In the genomic region with DNA sequence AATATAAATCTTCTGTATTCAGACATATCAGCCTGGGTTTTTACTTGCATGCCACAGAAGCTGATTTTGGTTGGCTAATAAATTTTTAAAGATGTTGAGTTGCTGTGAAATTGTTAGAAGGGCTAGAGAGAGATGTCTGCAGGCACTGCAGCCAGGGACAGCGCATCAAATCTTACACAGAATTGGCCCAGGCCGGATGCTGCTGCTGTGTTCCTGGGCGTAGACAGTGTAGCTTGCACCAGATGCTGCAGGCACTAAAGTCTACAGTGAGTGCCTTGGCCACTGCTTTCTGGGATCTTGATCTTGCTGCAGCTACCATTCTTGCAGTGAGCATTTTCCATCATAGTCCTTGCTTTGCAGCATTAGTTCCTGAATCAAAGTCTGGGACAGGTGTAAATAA, we compare ENCODE assay signal across 25 cellular contexts.
DNase-seq lines count a peak whose midpoint lies in the region; FAIRE-seq and TF ChIP-seq lines count a peak whose summit lies in the region.
"Had no signal": no experiment of that assay in that cellular context is flagged by ENCODE, and none has a peak within 500 bp of the region (broad histone marks: within the 10 kb centered on the region; RNA-seq: fewer than 3 reads in every experiment).

No MANE protein-coding gene starts in this region.

- H3K27ac Mint-ChIP-seq in activated T-helper 2 cell treated with anti-CD3 and anti-CD28 coated beads, Interferon-gamma antibody, Interleukin-2, Interleukin-4, amounts not matched to agents 10 μg/mL and 5 μg/mL and 100 μg/mL, durations not matched to agents 14 hours and 24 hours and 36 hours = no peak overlapping the region
- H3K27ac Mint-ChIP-seq: CD8-positive, alpha-beta memory T cell had no signal

- no peak overlapping the region for H3K4me3 ChIP-seq in PC-9
- H3K4me3 ChIP-seq: GM23248, K562, MG63 had no signal

- no peaks in the 10 kb centered on the region for H3K36me3 Mint-ChIP-seq in activated T-helper 2 cell treated with anti-CD3 and anti-CD28 coated beads, Interferon-gamma antibody, Interleukin-2, Interleukin-4, amounts not matched to agents 10 μg/mL and 5 μg/mL and 100 μg/mL, durations not matched to agents 14 hours and 24 hours and 36 hours (ENCODE audit: low read depth)

- no peak overlapping the region for H3K4me2 ChIP-seq in PC-9

- no TSS peak for BruUV-seq in PC-9 (replicated peaks; lab: Mats Ljungman, UMichigan)

- peaks cover 13% of the 10 kb centered on the region for H3F3A ChIP-seq in PC-9 (ENCODE audit: insufficient read depth, low read depth)

- CTCF ChIA-PET in PC-9 (lab: Charles Lee) = no interaction called here

- no peak for TF ChIP-seq CTCF in PC-9 (conservative IDR thresholded peaks at IDR 0.05)

- no peak overlapping the region for H3K4me3 Mint-ChIP-seq in activated T-helper 2 cell treated with anti-CD3 and anti-CD28 coated beads, Interferon-gamma antibody, Interleukin-2, Interleukin-4, amounts not matched to agents 10 μg/mL and 5 μg/mL and 100 μg/mL, durations not matched to agents 14 hours and 24 hours and 36 hours (ENCODE audit: low read depth)
- H3K4me3 Mint-ChIP-seq: CD8-positive, alpha-beta memory T cell had no signal

- no peaks in the 10 kb centered on the region for H3K4me1 Mint-ChIP-seq in activated T-helper 2 cell treated with anti-CD3 and anti-CD28 coated beads, Interferon-gamma antibody, Interleukin-2, Interleukin-4, amounts not matched to agents 10 μg/mL and 5 μg/mL and 100 μg/mL, durations not matched to agents 14 hours and 24 hours and 36 hours (ENCODE audit: low read depth)
- H3K4me1 Mint-ChIP-seq: CD8-positive, alpha-beta memory T cell had no signal

- peaks cover 28% of the 10 kb centered on the region for H3K27me3 Mint-ChIP-seq in activated T-helper 2 cell treated with anti-CD3 and anti-CD28 coated beads, Interferon-gamma antibody, Interleukin-2, Interleukin-4, amounts not matched to agents 10 μg/mL and 5 μg/mL and 100 μg/mL, durations not matched to agents 14 hours and 24 hours and 36 hours (ENCODE audit: low read depth)

- no peaks in the 10 kb centered on the region for H4K20me1 ChIP-seq in PC-9 (ENCODE audit: insufficient read depth)

- H3K27ac ChIP-seq in substantia nigra (ENCODE audit: low read depth, low read length, poor library complexity, severe bottlenecking) (peak overlapping the region; percentile 68), PC-9 (no peak overlapping the region)
- H3K27ac ChIP-seq: 22Rv1, C4-2B, GM23248 had no signal

- no peak overlapping the region for H2AFZ ChIP-seq in PC-9
- H2AFZ ChIP-seq: GM23248 had no signal

- DNase-seq in NCI-H1694 (lab: John Stamatoyannopoulos, UW) = peak; percentile 1
- DNase-seq in NCI-H1694 treated with DMSO at 0.1 percent for 48 hours (lab: John Stamatoyannopoulos, UW) = no peak
- DNase-seq in HTR-8/SVneo (ENCODE audit: insufficient read length, low spot score) = no peak
- peak; percentile 71 for DNase-seq in globus pallidus (ENCODE audit: low spot score)
- peak in 12 of 49 donors; percentile 17 to 61 (median 30) for DNase-seq in substantia nigra (lab: John Stamatoyannopoulos, UW)
- no peak for DNase-seq in PC-9
- DNase-seq in activated T-helper 2 cell treated with anti-CD3 and anti-CD28 coated beads, Interferon-gamma antibody, Interleukin-2, Interleukin-4, amounts not matched to agents 10 μg/mL and 5 μg/mL and 100 μg/mL, durations not matched to agents 14 hours and 24 hours and 36 hours (ENCODE audit: low spot score) = no peak
- DNase-seq in NCI-H446 treated with DMSO at 0.1 percent for 48 hours (lab: John Stamatoyannopoulos, UW) = no peak
- DNase-seq: Calu3; CD8-positive, alpha-beta memory T cell; DMS153; GM23248; HCEC 1CT; MG63; NCI-H1417 treated with DMSO at 0.1 percent for 48 hours; NCI-H1930; NCI-H226; NCI-H524; OCI-M1; Right ventricle myocardium superior had no signal

- intact Hi-C loops in PC-9 (cut with micrococcal nuclease; ENCODE audit: unreplicated experiment) = no loop called here
- intact Hi-C loops in activated T-helper 2 cell treated with anti-CD3 and anti-CD28 coated beads, Interferon-gamma antibody, Interleukin-2, Interleukin-4, amounts not matched to agents 10 μg/mL and 5 μg/mL and 100 μg/mL, durations not matched to agents 14 hours and 24 hours and 36 hours (cut with micrococcal nuclease) = no loop called here

- H3K9me2 ChIP-seq in PC-9 (ENCODE audit: insufficient read depth) = no peaks in the 10 kb centered on the region

- peaks cover 87% of the 10 kb centered on the region for H3K79me2 ChIP-seq in PC-9 (ENCODE audit: low read depth)

- FAIRE-seq in HTR-8/SVneo (lab: Jason Lieb, UNC) = peak; percentile 38
- FAIRE-seq: GM12891, HepG2, K562 had no signal

- POLR2A ChIA-PET in PC-9 (lab: Charles Lee; ENCODE audit: unreplicated experiment) = no interaction called here

- no peaks in the 10 kb centered on the region for H3K9me3 Mint-ChIP-seq in activated T-helper 2 cell treated with anti-CD3 and anti-CD28 coated beads, Interferon-gamma antibody, Interleukin-2, Interleukin-4, amounts not matched to agents 10 μg/mL and 5 μg/mL and 100 μg/mL, durations not matched to agents 14 hours and 24 hours and 36 hours
- H3K9me3 Mint-ChIP-seq: CD8-positive, alpha-beta memory T cell had no signal

- no peaks in the 10 kb centered on the region for H3K36me3 ChIP-seq in PC-9 (ENCODE audit: low read depth)
- H3K36me3 ChIP-seq: MG63 had no signal

- peaks cover 37% of the 10 kb centered on the region for H3K4me1 ChIP-seq in PC-9 (replicated peaks; ENCODE audit: insufficient read depth)

- H3K27me3 ChIP-seq in PC-9 (ENCODE audit: insufficient read depth, low read depth) = no peaks in the 10 kb centered on the region
- H3K27me3 ChIP-seq: MG63 had no signal

- no peaks in the 10 kb centered on the region for H3K9me3 ChIP-seq in PC-9 (ENCODE audit: insufficient read depth, low read depth)
- H3K9me3 ChIP-seq: MG63 had no signal

Comparison
In these comparisons a context has a peak if more than half of its experiments do, and no peak if none do; other contexts are left out.
1. DNase-seq: peak in NCI-H1694 (single experiment) and globus pallidus (single experiment); none in NCI-H1694 treated with DMSO at 0.1 percent for 48 hours (single experiment), HTR-8/SVneo (single experiment), PC-9 (0 of 2), activated T-helper 2 cell treated with anti-CD3 and anti-CD28 coated beads, Interferon-gamma antibody, Interleukin-2, Interleukin-4, amounts not matched to agents 10 μg/mL and 5 μg/mL and 100 μg/mL, durations not matched to agents 14 hours and 24 hours and 36 hours (single experiment) and NCI-H446 treated with DMSO at 0.1 percent for 48 hours (single experiment).